ENCODE assay signal across 11 cellular contexts in the genomic region with DNA sequence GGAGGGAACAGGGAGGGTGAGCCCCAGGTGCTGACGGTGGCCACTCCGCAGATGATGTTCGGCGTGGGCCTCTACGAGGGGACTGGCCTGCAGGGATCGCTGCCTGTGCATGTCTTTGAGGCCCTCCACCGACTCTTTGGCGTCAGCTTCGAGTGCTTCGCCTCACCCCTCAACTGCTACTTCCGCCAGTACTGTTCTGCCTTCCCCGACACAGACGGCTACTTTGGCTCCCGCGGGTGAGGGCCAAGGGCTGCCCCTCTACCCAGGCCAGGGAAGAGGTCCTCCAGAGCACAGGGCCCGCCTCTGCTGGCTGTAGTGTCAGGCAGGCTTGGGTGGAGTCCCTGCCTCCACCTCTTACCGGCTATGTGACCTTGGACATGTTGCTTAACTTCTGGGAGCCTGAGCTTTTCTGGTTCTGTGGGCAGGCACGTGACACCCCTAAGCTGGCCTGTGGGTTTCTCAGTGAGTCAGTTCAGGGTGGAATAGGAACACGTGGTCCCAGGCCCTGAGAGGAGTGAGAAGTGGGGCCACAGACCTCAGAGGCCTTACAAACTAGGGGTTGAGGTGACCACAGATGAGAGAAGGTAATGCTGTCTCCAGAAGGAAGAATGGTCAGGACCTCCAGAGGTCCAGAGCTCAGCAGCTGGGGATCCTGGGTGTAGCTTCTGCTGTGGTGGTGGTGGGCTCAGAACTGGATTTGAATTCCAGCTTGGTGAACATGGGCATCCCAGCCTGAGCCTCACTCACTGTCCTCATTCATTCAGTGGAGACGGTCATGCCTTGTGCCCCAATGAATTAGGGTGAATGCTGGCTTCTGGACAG. TPM values are rescaled to one million over a fixed set of nuclear protein-coding genes. Genes with fewer than 3 reads are reported as not detected.
DNase-seq lines count a peak whose midpoint lies in the region; ATAC-seq, FAIRE-seq and TF ChIP-seq lines count a peak whose summit lies in the region.
"Had no signal": no experiment of that assay in that cellular context is flagged by ENCODE, and none has a peak within 500 bp of the region (broad histone marks: within the 10 kb centered on the region; RNA-seq: fewer than 3 reads in every experiment).

No MANE protein-coding gene starts in this region.

- H3K4me1 ChIP-seq in right atrium auricular region, result peaks cover 0 to 10% of the 10 kb centered on the region in 2 donors

- no peaks in the 10 kb centered on the region for H3K9me3 ChIP-seq in right atrium auricular region
- H3K9me3 ChIP-seq: thoracic aorta had no signal

- H3K4me3 ChIP-seq in right atrium auricular region, result no peak overlapping the region
- H3K4me3 ChIP-seq: thoracic aorta had no signal

- peak overlapping the region in 1 of 2 donors; percentile 31 for H3K27ac ChIP-seq in right atrium auricular region
- H3K27ac ChIP-seq: 22Rv1, thoracic aorta had no signal

- peak; percentile 56 for ATAC-seq in stimulated activated naive CD8-positive, alpha-beta T cell treated with anti-CD3 and anti-CD28 coated beads, Interleukin-15, Interleukin-2, amounts not matched to agents 100 U/mL and 50 U/mL, for 24 hours
- ATAC-seq in HG03565 (IDR thresholded peaks at IDR 0.05; ENCODE audit: unreplicated experiment), result no peak

- H3K27me3 ChIP-seq in right atrium auricular region, result no peaks in the 10 kb centered on the region

- peaks cover 99% of the 10 kb centered on the region for H3K36me3 ChIP-seq in right atrium auricular region

- FAIRE-seq in GM19239 (lab: Jason Lieb, UNC), result no peak
- FAIRE-seq: endothelial cell of umbilical vein had no signal

- DNase-seq in NK-92 treated with Interleukin-12 subunit alpha and Interleukin-12 subunit beta, amount 100 ng/mL, for 24 hours (lab: John Stamatoyannopoulos, UW), result peak; percentile 90
- DNase-seq in NK-92 (lab: John Stamatoyannopoulos, UW; ENCODE audit: unreplicated experiment) (no peak), activated T-cell treated with anti-CD3 and anti-CD28 coated beads for 48 hours (ENCODE audit: low read depth) (peak; percentile 24), right atrium auricular region (ENCODE audit: low spot score) (peak; percentile 85), GM19239 (ENCODE audit: insufficient read length, low spot score) (no peak), DMS 273 treated with DMSO at 0.1 percent for 48 hours (lab: John Stamatoyannopoulos, UW) (no peak)
- peak; percentile 47 for DNase-seq in stimulated activated naive CD8-positive, alpha-beta T cell treated with anti-CD3 and anti-CD28 coated beads, Interleukin-15, Interleukin-2, amounts not matched to agents 100 U/mL and 50 U/mL, for 24 hours

- TF ChIP-seq CTCF in right atrium auricular region (IDR thresholded peaks at IDR 0.05), result no peak

RNA-seq across cellular contexts. Expression of a gene that starts 11.9 kb away (rescaled TPM):
- total RNA-seq in right atrium auricular region, result 10 to 100 TPM; 21.1 to 39.8 TPM

RNA-seq across cellular contexts. Expression of a gene that starts 25.6 kb away (rescaled TPM):
- total RNA-seq in right atrium auricular region, result 10 to 100 TPM in 1 of 2 donors, 1 to 10 TPM in 1; 6.6 to 12.1 TPM

RNA-seq across cellular contexts. Expression of a gene that starts 34.4 kb away (rescaled TPM):
- 100 to 1,000 TPM in 1 of 2 donors, 10 to 100 TPM in 1; 53.6 to 221 TPM for total RNA-seq in right atrium auricular region

RNA-seq across cellular contexts. Expression of a gene that starts 55.2 kb away (rescaled TPM):
- 100 to 1,000 TPM in 1 of 2 donors, 10 to 100 TPM in 1; 83.8 to 116 TPM for total RNA-seq in right atrium auricular region

RNA-seq across cellular contexts. Expression of a gene that starts 55.4 kb away (rescaled TPM):
- total RNA-seq in right atrium auricular region, result 1 to 10 TPM; 8.7 to 8.8 TPM

Comparison
In these comparisons a context has a peak if more than half of its experiments do, and no peak if none do; other contexts are left out.
1. DNase-seq: peak in NK-92 treated with Interleukin-12 subunit alpha and Interleukin-12 subunit beta, amount 100 ng/mL, for 24 hours (single experiment), activated T-cell treated with anti-CD3 and anti-CD28 coated beads for 48 hours (single experiment), right atrium auricular region (single experiment) and stimulated activated naive CD8-positive, alpha-beta T cell treated with anti-CD3 and anti-CD28 coated beads, Interleukin-15, Interleukin-2, amounts not matched to agents 100 U/mL and 50 U/mL, for 24 hours (single experiment); none in NK-92 (single experiment), GM19239 (single experiment) and DMS 273 treated with DMSO at 0.1 percent for 48 hours (single experiment).